3 cellular contexts compared by ENCODE assay signal in the genomic region with DNA sequence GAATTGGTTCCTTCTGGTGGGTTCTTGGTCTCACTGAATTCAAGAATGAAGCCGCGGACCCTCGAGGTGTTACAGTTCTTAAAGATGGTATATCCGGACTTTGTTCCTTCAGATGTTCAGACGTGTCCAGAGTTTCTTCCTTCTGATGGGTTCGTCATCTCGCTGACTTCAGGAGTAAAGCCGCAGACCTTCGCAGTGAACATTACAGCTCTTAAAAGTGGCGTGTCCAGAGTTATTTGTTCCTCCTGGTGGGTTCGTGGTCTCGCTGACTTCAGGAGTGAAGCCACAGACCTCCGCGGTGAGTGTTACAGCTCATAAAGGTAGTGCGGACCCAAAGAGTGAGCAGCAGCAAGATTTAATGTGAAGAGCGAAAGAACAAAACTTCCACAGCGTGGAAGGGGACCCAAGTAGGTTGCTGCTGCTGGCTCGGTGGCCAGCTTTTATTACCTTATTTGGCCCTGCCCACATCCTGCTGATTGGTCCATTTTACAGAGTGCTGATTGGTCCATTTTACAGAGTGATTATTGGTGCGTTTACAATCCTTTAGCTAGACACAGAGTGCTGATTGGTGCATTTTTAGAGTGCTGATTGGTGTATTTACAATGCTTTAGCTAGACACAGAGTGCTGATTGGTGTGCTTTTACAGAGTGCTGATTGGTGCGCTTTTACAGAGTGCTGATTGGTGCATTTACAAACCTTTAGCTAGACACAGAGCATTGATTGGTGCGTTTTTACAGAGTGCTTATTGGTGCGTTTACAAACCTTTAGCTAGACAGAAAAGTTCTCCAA.
DNase-seq lines count a peak whose midpoint lies in the region; ATAC-seq, FAIRE-seq and TF ChIP-seq lines count a peak whose summit lies in the region.
"Not testable (repeated sequence)": the region's sequence is repeated elsewhere in the genome, so short reads cannot be mapped to it uniquely, and the experiment has no call there.

No MANE protein-coding gene starts in this region.

- not testable (repeated sequence) for H3K4me2 ChIP-seq in A549; K562 (ENCODE audit: insufficient read depth, low read length)

- H3K9ac ChIP-seq in K562 (ENCODE audit: insufficient read depth in 1 of 2, low read depth in 2 of 2, low read length in 2 of 2): not testable (repeated sequence)

- WGBS in A549 (ENCODE audit: missing lambda C conversion rate): 81% methylated on average over 22 of the region's 22 CpGs
- WGBS in K562 (ENCODE audit: insufficient coverage, low coverage, missing lambda C conversion rate): 20% methylated on average over 22 of the region's 22 CpGs
- WGBS in esophagus muscularis mucosa: 91% methylated on average over 22 of the region's 22 CpGs

- not testable (repeated sequence) for H3K4me3 ChIP-seq in A549, K562, esophagus muscularis mucosa

- not testable (repeated sequence) for TF ChIP-seq POLR2A in A549 (IDR thresholded peaks at IDR 0.05; ENCODE audit: low read length); K562 (conservative IDR thresholded peaks at IDR 0.05); esophagus muscularis mucosa (IDR thresholded peaks at IDR 0.05; ENCODE audit: low read depth)

- H3K27me3 ChIP-seq in K562 (ENCODE audit: control insufficient read depth in 2 of 2, insufficient read depth in 2 of 2, low read length in 2 of 2); esophagus muscularis mucosa: not testable (repeated sequence)

- not testable (repeated sequence) for H3K9me1 ChIP-seq in K562 (ENCODE audit: control insufficient read depth, insufficient read depth, low read length)

- not testable (repeated sequence) for H3K36me3 ChIP-seq in K562 (ENCODE audit: control insufficient read depth, insufficient read depth, low read length); esophagus muscularis mucosa

- TF ChIP-seq EP300 in A549 (IDR thresholded peaks at IDR 0.05); K562 (IDR thresholded peaks at IDR 0.05; ENCODE audit: low read length); esophagus muscularis mucosa (IDR thresholded peaks at IDR 0.05): not testable (repeated sequence)

- CTCF ChIA-PET in A549 (lab: Yijun Ruan, JAX): interaction anchor here (0.5 to 2.0 kb wide), 4 partner anchors 10 to 98 kb away, joined by 3 to 9 read pairs (median 3); no protein-coding TSS in a partner anchor
- CTCF ChIA-PET in K562 (lab: Yijun Ruan, JAX; ENCODE audit: low intra/inter-chr PET ratio): not testable (repeated sequence)

- in situ Hi-C loops in K562 (cut with MboI): not testable (repeated sequence)

- intact Hi-C loops in K562 (cut with micrococcal nuclease); esophagus muscularis mucosa (cut with DNase I): not testable (repeated sequence)

- not testable (repeated sequence) for H3K27ac ChIP-seq in A549; K562 (ENCODE audit: extremely low read depth, low read depth, low read length); esophagus muscularis mucosa (replicated peaks in 1 of 4)

- TF ChIP-seq CTCF in A549 (IDR thresholded peaks at IDR 0.05); K562 (IDR thresholded peaks at IDR 0.05 in 2 of 3, conservative IDR thresholded peaks at IDR 0.05 in 1 of 3; ENCODE audit: insufficient read depth in 2 of 3, low read depth in 1 of 3, low read length in 3 of 3); esophagus muscularis mucosa (IDR thresholded peaks at IDR 0.05): not testable (repeated sequence)

- H3K79me2 ChIP-seq in K562 (ENCODE audit: control insufficient read depth, insufficient read depth, low read length): not testable (repeated sequence)

- BruUV-seq in K562 (replicated peaks; lab: Mats Ljungman, UMichigan): not testable (repeated sequence)

- POLR2A ChIA-PET in A549 (lab: Yijun Ruan, JAX): not testable (repeated sequence)
- POLR2A ChIA-PET in K562 (lab: Yijun Ruan, JAX): interaction anchor here (1.0 to 1.6 kb wide), 3 partner anchors 12 to 15 kb away, joined by 3 read pairs; no protein-coding TSS in a partner anchor

- H4K20me1 ChIP-seq in K562 (replicated peaks; ENCODE audit: control insufficient read depth, insufficient read depth, low read length): not testable (repeated sequence)

- H2AFZ ChIP-seq in K562 (ENCODE audit: low read depth, low read length): not testable (repeated sequence)

- TF ChIP-seq RAD21 in A549 (conservative IDR thresholded peaks at IDR 0.05 in 1 of 2, IDR thresholded peaks at IDR 0.05 in 1 of 2); K562 (CRISPR knock-in tag; conservative IDR thresholded peaks at IDR 0.05 in 1 of 2, IDR thresholded peaks at IDR 0.05 in 1 of 2): not testable (repeated sequence)

- FAIRE-seq in A549 (lab: Jason Lieb, UNC); K562 (lab: Jason Lieb, UNC): not testable (repeated sequence)

- ATAC-seq in A549, K562: not testable (repeated sequence)

- H3K4me1 ChIP-seq in A549; K562 (replicated peaks in 1 of 2; ENCODE audit: control insufficient read depth in 2 of 2, insufficient read depth in 2 of 2, low read length in 2 of 2); esophagus muscularis mucosa: not testable (repeated sequence)

- DNase-seq in A549 (ENCODE audit: low read depth in 1 of 2, low spot score in 1 of 2); K562 (ENCODE audit: extremely low read depth in 1 of 4, low spot score in 3 of 4): not testable (repeated sequence)
- peak; percentile 66 for DNase-seq in esophagus muscularis mucosa (ENCODE audit: extremely low spot score)

- not testable (repeated sequence) for H3K9me3 ChIP-seq in A549; K562 (replicated peaks; ENCODE audit: control insufficient read depth, insufficient read depth, low read depth, low read length); esophagus muscularis mucosa

TF ChIP-seq in A549, 52 proteins besides CTCF, POLR2A, EP300 and RAD21:
- peak; percentile 64 for TF ChIP-seq MAFK (IDR thresholded peaks at IDR 0.05; ENCODE audit: partially characterized antibody)

TF ChIP-seq in K562, 482 proteins besides CTCF, POLR2A, EP300 and RAD21:
- TF ChIP-seq ASH1L (IDR thresholded peaks at IDR 0.05; ENCODE audit: borderline replicate concordance, low read depth, partially characterized antibody) (peak; percentile 58), RBM25 (IDR thresholded peaks at IDR 0.05; ENCODE audit: low read depth, low read length, severe bottlenecking) (peak; percentile 10), NFYB (IDR thresholded peaks at IDR 0.05; ENCODE audit: extremely low read depth, insufficient read length) (peak; percentile 69), ZNF316 (IDR thresholded peaks at IDR 0.05) (peak; percentile 68)
TF ChIP-seq in K562: peak in this region for 4; not testable (repeated sequence) for 478.
